Comparison of ENCODE assay signal across 16 cellular contexts in the genomic region with DNA sequence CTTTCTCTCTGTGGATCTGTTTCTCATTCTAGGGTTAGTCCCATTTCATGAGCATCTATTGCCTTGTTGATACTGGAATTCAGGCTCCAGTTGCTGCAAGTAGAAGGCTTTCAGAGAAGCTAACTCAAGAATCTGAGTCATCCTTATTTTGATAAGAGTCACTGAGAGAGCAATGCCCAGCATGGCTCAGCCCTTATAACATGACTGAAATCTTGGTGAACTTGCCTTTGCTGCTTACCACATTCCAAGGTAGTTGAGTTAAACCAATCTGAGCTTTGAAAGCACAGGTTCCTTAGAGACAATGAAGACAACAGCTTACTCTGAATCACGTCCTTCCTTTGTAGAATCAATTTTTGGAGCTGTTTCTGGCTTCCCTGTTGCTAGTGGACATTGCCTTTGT.
"Had no signal": no experiment of that assay in that cellular context is flagged by ENCODE, and none has a peak within 500 bp of the region (broad histone marks: within the 10 kb centered on the region; RNA-seq: fewer than 3 reads in every experiment).

No MANE protein-coding gene starts in this region.

- DNase-seq: activated CD4-positive, alpha-beta T cell treated with anti-CD3 and anti-CD28 coated beads for 1 hour; activated CD4-positive, alpha-beta T cell treated with anti-CD3 and anti-CD28 coated beads, Interleukin-2, amount 50 U/mL, for 4 hours; activated naive CD4-positive, alpha-beta T cell treated with anti-CD3 and anti-CD28 coated beads, Interleukin-2, amount 10 ng/mL, durations not matched to agents 7 days and 5 days; activated T-cell treated with anti-CD3 and anti-CD28 coated beads, Interleukin-2, amount 50 U/mL, for 1 hour; effector memory CD4-positive, alpha-beta T cell; left lung; naive B cell; ovary; spleen; stimulated activated CD4-positive, alpha-beta T cell treated with anti-CD3 and anti-CD28 coated beads, Interleukin-1b, Interleukin-23, amount 100 ng/mL, for 48 hours; stomach had no signal

- H3K9me3 Mint-ChIP-seq: activated naive CD4-positive, alpha-beta T cell treated with anti-CD3 and anti-CD28 coated beads, Interleukin-2, amount 10 ng/mL, durations not matched to agents 7 days and 5 days; central memory CD8-positive, alpha-beta T cell; neural progenitor cell; T-helper 2 cell treated with Interferon-gamma antibody and Interleukin-4, amounts not matched to agents 5 μg/mL and 100 μg/mL, for 36 hours had no signal

- H3K4me1 Mint-ChIP-seq: central memory CD8-positive, alpha-beta T cell; naive B cell had no signal

- ATAC-seq: left lung, sciatic nerve had no signal

- H3K4me3 Mint-ChIP-seq: activated naive CD4-positive, alpha-beta T cell treated with anti-CD3 and anti-CD28 coated beads, Interleukin-2, amount 10 ng/mL, durations not matched to agents 7 days and 5 days; central memory CD8-positive, alpha-beta T cell; naive B cell; neural progenitor cell; T-helper 2 cell treated with Interferon-gamma antibody and Interleukin-4, amounts not matched to agents 5 μg/mL and 100 μg/mL, for 36 hours had no signal

- H3K36me3 Mint-ChIP-seq: activated naive CD4-positive, alpha-beta T cell treated with anti-CD3 and anti-CD28 coated beads, Interleukin-2, amount 10 ng/mL, durations not matched to agents 7 days and 5 days; neural progenitor cell had no signal

- H3K4me3 ChIP-seq: left lung, neural progenitor cell, ovary, spleen, stomach, thoracic aorta had no signal

- H3K27ac Mint-ChIP-seq: activated naive CD4-positive, alpha-beta T cell treated with anti-CD3 and anti-CD28 coated beads, Interleukin-2, amount 10 ng/mL, durations not matched to agents 7 days and 5 days; naive B cell; neural progenitor cell; T-helper 2 cell treated with Interferon-gamma antibody and Interleukin-4, amounts not matched to agents 5 μg/mL and 100 μg/mL, for 36 hours had no signal
